ENCODE assay signal across 1 cellular context in genomic region chr7:100745184-100745583, GRCh38.
A peak's percentile ranks its signal among the peaks of the same experiment; 100 is the strongest.
TF ChIP-seq lines count a peak whose summit lies in the region.

No MANE protein-coding gene starts in this region.

TF ChIP-seq in K562, 482 proteins besides CTCF, POLR2A, EP300 and RAD21:
- TF ChIP-seq HLTF (IDR thresholded peaks at IDR 0.05) (0 out of 2 replicates have a peak, but pooled peaks have one; percentile 19), CREB1 (IDR thresholded peaks at IDR 0.05) (0 out of 2 replicates have a peak, but pooled peaks have one; percentile 25), CREB1 (CRISPR knock-in tag; IDR thresholded peaks at IDR 0.05) (no peak), NRF1 (conservative IDR thresholded peaks at IDR 0.05 in 1 of 2, IDR thresholded peaks at IDR 0.05 in 1 of 2) (peak; percentile 54 to 68), EP400 (IDR thresholded peaks at IDR 0.05) (peak; percentile 37; the same call in 1 of the 2 replicates), DLX4 (CRISPR knock-in tag; IDR thresholded peaks at IDR 0.05) (no peak), CEBPB (tag; IDR thresholded peaks at IDR 0.05) (peak; percentile 57), SUPT5H (IDR thresholded peaks at IDR 0.05) (peak; percentile 48; the same call in 1 of the 2 replicates), ZBTB33 (CRISPR knock-in tag; IDR thresholded peaks at IDR 0.05) (peak; percentile 75), POLR2H (tag; IDR thresholded peaks at IDR 0.05; ENCODE audit: low read depth) (no peak), NCOA2 (IDR thresholded peaks at IDR 0.05; ENCODE audit: partially characterized antibody in 2 of 2) (no peak), CEBPG (CRISPR knock-in tag; IDR thresholded peaks at IDR 0.05) (no peak; the same call in 1 of the 2 replicates), CEBPG (tag; conservative IDR thresholded peaks at IDR 0.05 in 1 of 2, IDR thresholded peaks at IDR 0.05 in 1 of 2) (peak in 1 of 2 experiments; percentile 62; a peak in 2 of 4 replicates), BHLHE40 (IDR thresholded peaks at IDR 0.05; ENCODE audit: low read length) (0 out of 2 replicates have a peak, but pooled peaks have one; percentile 24), RFX5 (IDR thresholded peaks at IDR 0.05; ENCODE audit: low read depth, low read length) (peak; percentile 85), MTA1 (IDR thresholded peaks at IDR 0.05; ENCODE audit: borderline replicate concordance) (0 out of 2 replicates have a peak, but pooled peaks have one; percentile 60), ZNF174 (CRISPR knock-in tag; IDR thresholded peaks at IDR 0.05) (no peak), BDP1 (IDR thresholded peaks at IDR 0.05; ENCODE audit: insufficient read depth, insufficient read length) (no peak), ATF7 (IDR thresholded peaks at IDR 0.05) (peak; percentile 33; the same call in 1 of the 2 replicates), LARP7 (IDR thresholded peaks at IDR 0.05) (no peak), MGA (IDR thresholded peaks at IDR 0.05) (peak; percentile 62), CXXC5 (CRISPR knock-in tag; IDR thresholded peaks at IDR 0.05) (peak; percentile 18; the same call in 1 of the 2 replicates), MBD1 (CRISPR knock-in tag; IDR thresholded peaks at IDR 0.05) (peak; percentile 79; the same call in 1 of the 2 replicates), SAFB (IDR thresholded peaks at IDR 0.05; ENCODE audit: borderline replicate concordance, low read depth, low read length) (peak; percentile 86; the same call in 1 of the 2 replicates), E2F6 (IDR thresholded peaks at IDR 0.05; ENCODE audit: borderline replicate concordance in 1 of 2, extremely low read depth in 1 of 2, insufficient read depth in 1 of 2, insufficient read length in 1 of 2, low read depth in 1 of 2, low read length in 1 of 2, poor library complexity in 1 of 2, severe bottlenecking in 1 of 2) (peak in 1 of 2 experiments; percentile 38), RBM15 (IDR thresholded peaks at IDR 0.05; ENCODE audit: insufficient read depth, low read length) (no peak), RBFOX2 (IDR thresholded peaks at IDR 0.05; ENCODE audit: low read depth, low read length) (peak; percentile 75), ATF1 (CRISPR knock-in tag; IDR thresholded peaks at IDR 0.05) (no peak), ATF1 (tag; IDR thresholded peaks at IDR 0.05) (peak; percentile 72), ZBTB2 (IDR thresholded peaks at IDR 0.05) (peak; percentile 69), CCAR2 (IDR thresholded peaks at IDR 0.05; ENCODE audit: low read depth, low read length) (no peak), POLR2G (IDR thresholded peaks at IDR 0.05; ENCODE audit: low read depth, low read length) (peak; percentile 78), L3MBTL2 (IDR thresholded peaks at IDR 0.05) (peak; percentile 26; the same call in 1 of the 2 replicates), SMARCE1 (IDR thresholded peaks at IDR 0.05) (no peak), KLF6 (CRISPR knock-in tag; IDR thresholded peaks at IDR 0.05; ENCODE audit: borderline replicate concordance) (no peak), HDAC1 (IDR thresholded peaks at IDR 0.05) (peak in 1 of 2 experiments; percentile 48; a peak in 1 of 4 replicates), CREM (IDR thresholded peaks at IDR 0.05; ENCODE audit: low read depth) (peak; percentile 34; the same call in 1 of the 2 replicates), MYC (IDR thresholded peaks at IDR 0.05; ENCODE audit: low read depth, low read length) (0 out of 2 replicates have a peak, but pooled peaks have one; percentile 21), MYC (CRISPR knock-in tag; IDR thresholded peaks at IDR 0.05; ENCODE audit: borderline replicate concordance, low read depth) (no peak), PKNOX1 (IDR thresholded peaks at IDR 0.05) (peak; percentile 30; the same call in 1 of the 2 replicates)
- TF ChIP-seq, protein P1, sequence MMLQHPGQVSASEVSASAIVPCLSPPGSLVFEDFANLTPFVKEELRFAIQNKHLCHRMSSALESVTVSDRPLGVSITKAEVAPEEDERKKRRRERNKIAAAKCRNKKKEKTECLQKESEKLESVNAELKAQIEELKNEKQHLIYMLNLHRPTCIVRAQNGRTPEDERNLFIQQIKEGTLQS (IDR thresholded peaks at IDR 0.05), result peak; percentile 88
- TF ChIP-seq, protein P1 (CRISPR knock-in tag; conservative IDR thresholded peaks at IDR 0.05), result no peak
- TF ChIP-seq, protein P2, sequence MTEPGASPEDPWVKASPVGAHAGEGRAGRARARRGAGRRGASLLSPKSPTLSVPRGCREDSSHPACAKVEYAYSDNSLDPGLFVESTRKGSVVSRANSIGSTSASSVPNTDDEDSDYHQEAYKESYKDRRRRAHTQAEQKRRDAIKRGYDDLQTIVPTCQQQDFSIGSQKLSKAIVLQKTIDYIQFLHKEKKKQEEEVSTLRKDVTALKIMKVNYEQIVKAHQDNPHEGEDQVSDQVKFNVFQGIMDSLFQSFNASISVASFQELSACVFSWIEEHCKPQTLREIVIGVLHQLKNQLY (CRISPR knock-in tag; conservative IDR thresholded peaks at IDR 0.05), result no peak
